1 cellular context compared by ENCODE assay signal in genomic region chr12:49827351-49828099, GRCh38.
TF ChIP-seq lines count a peak whose summit lies in the region.

No MANE protein-coding gene starts in this region.

TF ChIP-seq in HepG2, 621 proteins besides CTCF, POLR2A, EP300 and RAD21 (continued from another document):
- TF ChIP-seq TRAFD1 (CRISPR knock-in tag; IDR thresholded peaks at IDR 0.05; ENCODE audit: borderline replicate concordance) (no peak), CCAR2 (optimal IDR thresholded peaks at IDR 0.05; ENCODE audit: low read depth, low read length) (no peak)
